ENCODE assay signal across 18 cellular contexts in the genomic region with DNA sequence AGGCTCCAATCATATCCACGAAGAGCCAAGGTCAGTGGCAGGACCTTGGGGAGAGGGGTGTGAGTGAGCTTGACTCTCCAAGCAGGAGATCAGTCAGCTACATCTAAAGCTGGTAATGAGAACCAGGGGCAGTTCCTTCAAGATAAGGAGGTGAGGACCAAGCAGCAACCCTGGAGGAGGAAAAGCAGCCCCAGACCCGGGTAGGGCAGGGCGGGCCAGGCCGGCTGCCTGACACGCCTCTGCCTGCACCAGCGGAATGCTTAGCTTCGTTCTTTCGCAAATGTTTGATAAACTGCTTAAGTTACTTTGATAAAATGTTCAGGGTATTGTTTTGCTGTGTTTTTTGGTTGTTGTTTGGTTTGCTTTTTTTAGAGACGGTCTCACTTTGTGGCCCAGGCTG.
"Had no signal": no experiment of that assay in that cellular context is flagged by ENCODE, and none has a peak within 500 bp of the region (broad histone marks: within the 10 kb centered on the region; RNA-seq: fewer than 3 reads in every experiment).

No MANE protein-coding gene starts in this region.

- H3K4me3 ChIP-seq: MG63 had no signal

- H3K36me3 ChIP-seq: MG63 had no signal

- H3K4me3 Mint-ChIP-seq: IgD-negative memory B cell had no signal

- H3K27ac Mint-ChIP-seq: IgD-negative memory B cell had no signal

- H3K9me3 ChIP-seq: MG63, SK-N-SH had no signal

- H3K27me3 ChIP-seq: MG63 had no signal

- H3K4me1 Mint-ChIP-seq: IgD-negative memory B cell had no signal

- DNase-seq: KBM-7, MG63, NCI-H1092 treated with DMSO at 0.1 percent for 48 hours, NCI-H1436, NCI-H187, NCI-H2029, NCI-H2081 treated with DMSO at 0.1 percent for 48 hours, NCI-H2171, NCI-H226, NCI-H446, NCI-H510A, NCI-H524 treated with DMSO at 0.1 percent for 48 hours, NCI-H69, NCI-H774, SHP77, SK-N-SH had no signal

- H3K27ac ChIP-seq: RWPE1 had no signal

- H3K9me3 Mint-ChIP-seq: IgD-negative memory B cell had no signal

- H3K36me3 Mint-ChIP-seq: IgD-negative memory B cell had no signal
